In genomic region chr17:67520282-67520906, GRCh38 we compare ENCODE assay signal across 8 cellular contexts.
DNase-seq lines count a peak whose midpoint lies in the region; ATAC-seq lines count a peak whose summit lies in the region.

No MANE protein-coding gene starts in this region.

- H3K9me3 Mint-ChIP-seq in naive B cell, result peaks cover 0 to 11% (median 7%) of the 10 kb centered on the region in 7 donors

- DNase-seq in AML-193 (lab: John Stamatoyannopoulos, UW) (peak; percentile 13 to 42), amniotic epithelial cell (ENCODE audit: low read depth) (peak; percentile 76), naive B cell (no peak), HuH-7 (ENCODE audit: low spot score) (no peak)

- H3K4me1 Mint-ChIP-seq in naive B cell, result peaks cover 6 to 20% (median 15%) of the 10 kb centered on the region in 3 donors

- no peaks in the 10 kb centered on the region for H3K36me3 Mint-ChIP-seq in naive B cell

- ATAC-seq in HG02938 (IDR thresholded peaks at IDR 0.05; ENCODE audit: unreplicated experiment), result peak; percentile 61
- no peak for ATAC-seq in naive B cell (ENCODE audit: low read depth in 2 of 2)
- no peak for ATAC-seq in GM21390 (IDR thresholded peaks at IDR 0.05; ENCODE audit: unreplicated experiment)
- no peak for ATAC-seq in GM21786 (IDR thresholded peaks at IDR 0.05; ENCODE audit: unreplicated experiment)
- ATAC-seq in GM18498 (IDR thresholded peaks at IDR 0.05; ENCODE audit: unreplicated experiment), result no peak

- H3K4me3 Mint-ChIP-seq in naive B cell, result peak overlapping the region in 1 of 8 donors; percentile 4

- peak overlapping the region in 4 of 6 donors; percentile 22 to 81 (median 40) for H3K27ac Mint-ChIP-seq in naive B cell

- no peaks in the 10 kb centered on the region for H3K27me3 Mint-ChIP-seq in naive B cell

Comparison
In these comparisons a context has a peak if more than half of its experiments do, and no peak if none do; other contexts are left out.
1. DNase-seq: peak in AML-193 (2 of 2) and amniotic epithelial cell (single experiment); none in naive B cell (single experiment) and HuH-7 (single experiment).